7 cellular contexts compared by ENCODE assay signal in the genomic region with DNA sequence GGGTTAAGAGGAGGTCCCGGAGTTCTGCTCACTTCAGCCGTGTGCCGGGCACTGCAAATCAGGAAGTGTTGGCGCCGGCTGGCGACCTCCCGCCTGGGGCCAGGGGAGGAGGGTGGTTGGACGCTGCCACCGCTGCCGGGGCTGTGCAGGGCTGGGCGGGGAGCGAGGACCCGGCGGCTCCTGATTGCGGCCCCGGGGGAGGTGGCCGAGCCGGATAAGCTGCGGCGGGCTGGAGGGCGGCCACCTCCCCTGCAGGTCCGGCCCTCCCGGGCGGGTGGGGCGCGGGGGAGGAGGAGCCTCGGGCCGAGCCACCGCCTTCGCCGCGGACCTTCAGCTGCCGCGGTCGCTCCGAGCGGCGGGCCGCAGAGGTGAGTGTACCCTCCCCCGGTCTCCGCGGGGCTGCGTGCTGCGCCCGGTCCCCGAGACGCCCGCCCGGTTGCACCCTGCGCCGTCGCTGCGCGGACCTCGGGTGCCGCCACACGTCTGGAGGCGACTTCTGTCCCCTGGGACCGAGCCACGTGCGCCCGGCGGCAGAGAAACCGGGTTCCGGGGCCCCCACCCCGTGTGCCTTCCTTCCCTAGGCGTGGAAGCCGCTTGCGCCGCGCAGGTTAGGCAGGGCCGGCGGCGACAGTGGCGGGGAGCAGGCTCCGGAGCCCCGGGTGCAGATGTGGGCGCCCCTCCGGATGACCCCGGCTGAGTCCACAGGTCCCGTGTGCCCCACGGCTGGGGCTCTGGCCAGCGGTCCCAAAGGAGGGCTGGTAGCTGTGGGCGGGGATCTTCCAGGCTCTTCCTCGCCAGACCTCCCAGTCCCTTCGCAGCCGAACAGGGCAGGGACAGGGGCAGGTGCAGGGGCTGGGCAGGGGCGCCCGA. TPM values are rescaled to one million over a fixed set of nuclear protein-coding genes. Genes with fewer than 3 reads are reported as not detected.
A peak's percentile ranks its signal among the peaks of the same experiment; 100 is the strongest.
DNase-seq lines count a peak whose midpoint lies in the region; ATAC-seq and TF ChIP-seq lines count a peak whose summit lies in the region.

A gene with protein sequence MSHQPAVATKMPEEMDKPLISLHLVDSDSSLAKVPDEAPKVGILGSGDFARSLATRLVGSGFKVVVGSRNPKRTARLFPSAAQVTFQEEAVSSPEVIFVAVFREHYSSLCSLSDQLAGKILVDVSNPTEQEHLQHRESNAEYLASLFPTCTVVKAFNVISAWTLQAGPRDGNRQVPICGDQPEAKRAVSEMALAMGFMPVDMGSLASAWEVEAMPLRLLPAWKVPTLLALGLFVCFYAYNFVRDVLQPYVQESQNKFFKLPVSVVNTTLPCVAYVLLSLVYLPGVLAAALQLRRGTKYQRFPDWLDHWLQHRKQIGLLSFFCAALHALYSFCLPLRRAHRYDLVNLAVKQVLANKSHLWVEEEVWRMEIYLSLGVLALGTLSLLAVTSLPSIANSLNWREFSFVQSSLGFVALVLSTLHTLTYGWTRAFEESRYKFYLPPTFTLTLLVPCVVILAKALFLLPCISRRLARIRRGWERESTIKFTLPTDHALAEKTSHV (plus strand): TSS at position 314 of the 870 bp plus-strand sequence. CDS start 7,179 bp downstream, outside the sequence.

- TF ChIP-seq CTCF in OCI-LY1 (IDR thresholded peaks at IDR 0.05; ENCODE audit: low read length) (no peak), chondrocyte (IDR thresholded peaks at IDR 0.05) (no peak)

- H3K9me2 ChIP-seq in OCI-LY1 (ENCODE audit: low read depth, low read length), result no peaks in the 10 kb centered on the region

- H3K27me3 Mint-ChIP-seq in chondrocyte (ENCODE audit: low read depth), result no peaks in the 10 kb centered on the region
- peaks cover 33 to 40% of the 10 kb centered on the region in 2 donors for H3K27me3 Mint-ChIP-seq in stimulated activated naive B cell treated with anti-CD40 and anti-IgM and Interleukin-4, amounts not matched to agents 10 μg/mL and 1 μg/mL and 100 μg/mL, for 72 hours

- H3K27ac Mint-ChIP-seq in chondrocyte (ENCODE audit: unreplicated experiment), result no peak within 1 kb of the TSS
- H3K27ac Mint-ChIP-seq in stimulated activated naive B cell treated with anti-CD40 and anti-IgM and Interleukin-4, amounts not matched to agents 10 μg/mL and 1 μg/mL and 100 μg/mL, for 72 hours, result no peak within 1 kb of the TSS

- no peaks in the 10 kb centered on the region for H3K36me3 ChIP-seq in OCI-LY1 (ENCODE audit: insufficient read depth, low read length)

- no peaks in the 10 kb centered on the region for H3K9me3 Mint-ChIP-seq in chondrocyte (ENCODE audit: low read depth)
- no peaks in the 10 kb centered on the region for H3K9me3 Mint-ChIP-seq in stimulated activated naive B cell treated with anti-CD40 and anti-IgM and Interleukin-4, amounts not matched to agents 10 μg/mL and 1 μg/mL and 100 μg/mL, for 72 hours

- no peaks in the 10 kb centered on the region for H3F3A ChIP-seq in OCI-LY1 (ENCODE audit: insufficient read depth, low read length)

- H3K79me2 ChIP-seq in OCI-LY1 (ENCODE audit: insufficient read depth, low read length), result no peaks in the 10 kb centered on the region

- H3K4me1 Mint-ChIP-seq in chondrocyte (ENCODE audit: low read depth), result peaks cover 26% of the 10 kb centered on the region
- H3K4me1 Mint-ChIP-seq in stimulated activated naive B cell treated with anti-CD40 and anti-IgM and Interleukin-4, amounts not matched to agents 10 μg/mL and 1 μg/mL and 100 μg/mL, for 72 hours, result no peaks in the 10 kb centered on the region

- peak; percentile 60 for DNase-seq in GF-D8 (lab: John Stamatoyannopoulos, UW)
- DNase-seq in chondrocyte (ENCODE audit: low spot score), result no peak
- DNase-seq in stimulated activated naive B cell treated with anti-CD40 and anti-IgM and Interleukin-4, amounts not matched to agents 10 μg/mL and 1 μg/mL and 100 μg/mL, for 72 hours, result peak; percentile 33

- no peaks in the 10 kb centered on the region for H3K27me3 ChIP-seq in OCI-LY1 (ENCODE audit: insufficient read depth, low read length)
- H3K27me3 ChIP-seq in layer of hippocampus (ENCODE audit: control insufficient read depth, insufficient read depth, low read length), result peaks cover 4% of the 10 kb centered on the region

- peak within 1 kb of the TSS; percentile 54 for H3K4me2 ChIP-seq in OCI-LY1 (ENCODE audit: low read length)

- no peaks in the 10 kb centered on the region for H3K36me3 Mint-ChIP-seq in chondrocyte (ENCODE audit: low read depth)
- no peaks in the 10 kb centered on the region for H3K36me3 Mint-ChIP-seq in stimulated activated naive B cell treated with anti-CD40 and anti-IgM and Interleukin-4, amounts not matched to agents 10 μg/mL and 1 μg/mL and 100 μg/mL, for 72 hours

- H2AFZ ChIP-seq in OCI-LY1 (ENCODE audit: low read length), result no peak within 1 kb of the TSS

- peak within 1 kb of the TSS; percentile 43 for H3K4me3 ChIP-seq in OCI-LY1 (ENCODE audit: low read depth, low read length, poor library complexity, severe bottlenecking)

- no peak within 1 kb of the TSS for H3K9ac ChIP-seq in OCI-LY1 (ENCODE audit: low read length)

- H3K27ac ChIP-seq in OCI-LY1 (ENCODE audit: low read depth, low read length, poor library complexity, severe bottlenecking), result no peak within 1 kb of the TSS
- peak within 1 kb of the TSS; percentile 38 for H3K27ac ChIP-seq in layer of hippocampus (ENCODE audit: low read depth, low read length)

- no peaks in the 10 kb centered on the region for H3K4me1 ChIP-seq in OCI-LY1 (ENCODE audit: insufficient read depth, low read length, severe bottlenecking)

- ATAC-seq in GM19463 (IDR thresholded peaks at IDR 0.05; ENCODE audit: unreplicated experiment) (peak; percentile 85), HG03457 (IDR thresholded peaks at IDR 0.05; ENCODE audit: unreplicated experiment) (peak; percentile 64)
- peak; percentile 74 for ATAC-seq in stimulated activated naive B cell treated with anti-CD40 and anti-IgM and Interleukin-4, amounts not matched to agents 10 μg/mL and 1 μg/mL and 100 μg/mL, for 72 hours (replicated peaks)

- peak within 1 kb of the TSS; percentile 58 for H3K4me3 Mint-ChIP-seq in chondrocyte (ENCODE audit: unreplicated experiment)
- H3K4me3 Mint-ChIP-seq in stimulated activated naive B cell treated with anti-CD40 and anti-IgM and Interleukin-4, amounts not matched to agents 10 μg/mL and 1 μg/mL and 100 μg/mL, for 72 hours, result peak within 1 kb of the TSS; percentile 59 to 80

- H4K20me1 ChIP-seq in OCI-LY1 (ENCODE audit: insufficient read depth, low read length), result no peaks in the 10 kb centered on the region

- no peaks in the 10 kb centered on the region for H3K9me3 ChIP-seq in OCI-LY1 (ENCODE audit: low read length)

RNA-seq across cellular contexts. Expression of the gene that starts here (rescaled TPM):
- 44.6 to 151 TPM (median 46.6 TPM) in 3 replicates for total RNA-seq in chondrocyte
